ENCODE assay signal across 8 cellular contexts in genomic region chr16:68760671-68761275, GRCh38. TPM values are rescaled to one million over a fixed set of nuclear protein-coding genes. Genes with fewer than 3 reads are reported as not detected.
A peak's percentile ranks its signal among the peaks of the same experiment; 100 is the strongest.
DNase-seq lines count a peak whose midpoint lies in the region; ATAC-seq and TF ChIP-seq lines count a peak whose summit lies in the region.

No MANE protein-coding gene starts in this region.

- H3K4me1 Mint-ChIP-seq in glutamatergic neuron (ENCODE audit: low read depth, unreplicated experiment): no peaks in the 10 kb centered on the region

- peak; percentile 46 for ATAC-seq in GM19035 (IDR thresholded peaks at IDR 0.05; ENCODE audit: unreplicated experiment)
- peak; percentile 47 for ATAC-seq in HG03103 (IDR thresholded peaks at IDR 0.05; ENCODE audit: low read depth, unreplicated experiment)

- peaks cover 2% of the 10 kb centered on the region for H3K27me3 Mint-ChIP-seq in glutamatergic neuron (ENCODE audit: unreplicated experiment)

- DNase-seq in AG08395 (ENCODE audit: low spot score) (peak; percentile 33), hepatic stellate cell (ENCODE audit: low spot score) (peak; percentile 58), NCI-H2029 (lab: John Stamatoyannopoulos, UW) (no peak), glutamatergic neuron (no peak)
- peak; percentile 10 for DNase-seq in activated CD4-positive, CD25-positive, alpha-beta regulatory T cell treated with anti-CD3 and anti-CD28 coated beads, Interleukin-2, amount 50 U/mL, for 16 hours (ENCODE audit: low read depth, low spot score)
- DNase-seq in stimulated activated CD8-positive, alpha-beta memory T cell treated with anti-CD3 and anti-CD28 coated beads, Interleukin-7, amount 100 ng/mL, for 4 hours (ENCODE audit: low read depth in 2 of 2): peak; percentile 2 to 18

- no peaks in the 10 kb centered on the region for H3K36me3 Mint-ChIP-seq in glutamatergic neuron (ENCODE audit: unreplicated experiment)

- H3K9me3 Mint-ChIP-seq in glutamatergic neuron (ENCODE audit: unreplicated experiment): peaks cover 1% of the 10 kb centered on the region

- TF ChIP-seq CTCF in glutamatergic neuron (IDR thresholded peaks at IDR 0.05; ENCODE audit: partially characterized antibody, unreplicated experiment): no peak

- H3K27ac Mint-ChIP-seq in glutamatergic neuron (ENCODE audit: unreplicated experiment): no peak overlapping the region

- H3K4me3 Mint-ChIP-seq in glutamatergic neuron (ENCODE audit: unreplicated experiment): no peak overlapping the region

RNA-seq across cellular contexts. Expression of gene CDH1, which starts 23.7 kb away (rescaled TPM):
- total RNA-seq in glutamatergic neuron (ENCODE audit: unreplicated experiment): 1.9 TPM

Comparison
In these comparisons a context has a peak if more than half of its experiments do, and no peak if none do; other contexts are left out.
1. DNase-seq: peak in AG08395 (single experiment), activated CD4-positive, CD25-positive, alpha-beta regulatory T cell treated with anti-CD3 and anti-CD28 coated beads, Interleukin-2, amount 50 U/mL, for 16 hours (single experiment), hepatic stellate cell (single experiment) and stimulated activated CD8-positive, alpha-beta memory T cell treated with anti-CD3 and anti-CD28 coated beads, Interleukin-7, amount 100 ng/mL, for 4 hours (2 of 2); none in NCI-H2029 (single experiment) and glutamatergic neuron (single experiment).